Comparison of ENCODE assay signal across 25 cellular contexts in the genomic region with DNA sequence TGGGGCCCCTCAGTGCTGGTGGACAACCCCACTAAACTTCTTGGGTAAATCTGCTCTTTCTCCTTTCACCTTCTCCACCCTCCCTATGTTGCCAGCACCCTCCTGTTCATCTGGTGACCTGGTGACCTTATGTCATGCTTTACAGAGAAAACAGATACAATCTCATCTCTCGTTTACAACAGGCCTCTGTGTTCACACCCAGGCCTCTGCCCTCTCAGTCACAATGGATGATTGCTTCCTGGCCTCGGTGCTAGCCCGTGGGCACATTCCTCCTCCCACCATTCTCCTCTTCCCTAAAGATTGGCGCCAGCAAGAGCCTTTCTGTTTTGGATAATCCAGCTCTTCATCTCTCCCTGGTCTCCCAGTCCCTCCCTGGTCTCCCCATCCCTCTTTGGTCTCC. TPM values are rescaled to one million over a fixed set of nuclear protein-coding genes. Genes with fewer than 3 reads are reported as not detected.
"Had no signal": no experiment of that assay in that cellular context is flagged by ENCODE, and none has a peak within 500 bp of the region (broad histone marks: within the 10 kb centered on the region; RNA-seq: fewer than 3 reads in every experiment).

No MANE protein-coding gene starts in this region.

- H3K9me3 ChIP-seq: left lung, lower lobe of right lung, neutrophil, right atrium auricular region, right lobe of liver, stomach, tibial nerve, uterus had no signal

- H3K4me1 ChIP-seq: left lung, lower lobe of right lung, neural progenitor cell, parathyroid adenoma, right atrium auricular region, right lobe of liver, stomach, tibial nerve, uterus had no signal

- H3K4me3 ChIP-seq: left lung, lower lobe of right lung, neural progenitor cell, right atrium auricular region, right lobe of liver, smooth muscle cell, stomach, tibial nerve, uterus had no signal

- ATAC-seq: left colon; left lung; lower lobe of right lung; naive thymus-derived CD8-positive, alpha-beta T cell; right lobe of liver; stimulated activated naive B cell treated with anti-CD40 and anti-IgM and Interleukin-4, amounts not matched to agents 10 μg/mL and 1 μg/mL and 100 μg/mL, for 72 hours; stimulated activated naive CD8-positive, alpha-beta T cell treated with anti-CD3 and anti-CD28 coated beads, Interleukin-15, Interleukin-2, amounts not matched to agents 100 U/mL and 50 U/mL, for 24 hours had no signal

- DNase-seq: hippocampal formation; kidney; left colon; left lung; lower lobe of right lung; mammary epithelial cell; mesenchymal stem cell; naive thymus-derived CD8-positive, alpha-beta T cell; occipital lobe; right lobe of liver; stimulated activated CD4-positive, alpha-beta T cell treated with anti-CD3 and anti-CD28 coated beads, Interleukin-1b, Interleukin-23, amount 100 ng/mL, for 48 hours; stimulated activated CD4-positive, alpha-beta T cell treated with anti-CD3 and anti-CD28 coated beads, Interleukin-2, amount 100 ng/mL, for 48 hours; stimulated activated CD4-positive, alpha-beta T cell treated with anti-CD3 and anti-CD28 coated beads, Interleukin-4, amount 100 ng/mL, for 4 hours; stimulated activated CD8-positive, alpha-beta memory T cell treated with anti-CD3 and anti-CD28 coated beads, Interleukin-4, amount 100 ng/mL, for 48 hours; stimulated activated naive B cell treated with anti-CD40 and anti-IgM and Interleukin-4, amounts not matched to agents 10 μg/mL and 1 μg/mL and 100 μg/mL, for 72 hours; stimulated activated naive CD8-positive, alpha-beta T cell treated with anti-CD3 and anti-CD28 coated beads, Interleukin-15, Interleukin-2, amounts not matched to agents 100 U/mL and 50 U/mL, for 24 hours; stomach; uterus had no signal

- H3K36me3 ChIP-seq: left lung, lower lobe of right lung, neural progenitor cell, neutrophil, right atrium auricular region, right lobe of liver, stomach, tibial nerve, uterus had no signal

- H3K27ac ChIP-seq: left lung, lower lobe of right lung, neural progenitor cell, neutrophil, parathyroid adenoma, right atrium auricular region, right lobe of liver, stomach, tibial nerve, uterus had no signal

RNA-seq across cellular contexts. Expression of a gene that starts 12.3 kb away (rescaled TPM):
- polyA plus RNA-seq: naive thymus-derived CD8-positive, alpha-beta T cell had no signal

RNA-seq across cellular contexts. Expression of a gene that starts 19.5 kb away (rescaled TPM):
- polyA plus RNA-seq: liver; naive thymus-derived CD8-positive, alpha-beta T cell; smooth muscle cell; stomach had no signal

RNA-seq across cellular contexts. Expression of a gene that starts 49.0 kb away (rescaled TPM):
- polyA plus RNA-seq: liver; naive thymus-derived CD8-positive, alpha-beta T cell had no signal
